18 cellular contexts compared by ENCODE assay signal in the genomic region with DNA sequence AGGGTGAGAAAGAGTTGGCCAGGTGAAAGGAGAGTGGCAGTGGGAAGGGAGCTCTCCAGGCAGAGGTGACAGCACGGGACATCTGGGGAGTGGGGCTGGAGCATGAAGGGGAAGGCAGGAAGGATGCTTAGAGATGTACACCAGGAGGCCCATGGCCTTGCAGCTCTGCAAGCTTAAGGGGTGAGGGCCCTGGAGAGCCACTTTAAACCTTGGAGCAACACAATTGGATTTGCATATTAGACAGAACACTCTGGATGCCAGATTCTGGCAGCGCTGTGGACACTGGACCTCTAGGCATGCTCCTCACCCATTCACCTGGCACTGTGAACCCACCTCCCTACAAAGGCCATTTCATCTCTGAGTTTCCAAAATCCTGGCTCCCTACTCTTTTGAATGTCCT. TPM values are rescaled to one million over a fixed set of nuclear protein-coding genes. Genes with fewer than 3 reads are reported as not detected.
A peak's percentile ranks its signal among the peaks of the same experiment; 100 is the strongest.
DNase-seq lines count a peak whose midpoint lies in the region; ATAC-seq lines count a peak whose summit lies in the region.
"Had no signal": no experiment of that assay in that cellular context is flagged by ENCODE, and none has a peak within 500 bp of the region (broad histone marks: within the 10 kb centered on the region; RNA-seq: fewer than 3 reads in every experiment).

No MANE protein-coding gene starts in this region.

- peaks cover 7% of the 10 kb centered on the region for H3K27me3 Mint-ChIP-seq in dendritic cell treated with granulocyte-macrophage colony-stimulating factor and Interleukin-4, amounts not matched to agents 40 ng/mL and 50 ng/mL, for 4 days
- no peaks in the 10 kb centered on the region for H3K27me3 Mint-ChIP-seq in naive B cell

- H3K36me3 Mint-ChIP-seq in dendritic cell treated with granulocyte-macrophage colony-stimulating factor and Interleukin-4, amounts not matched to agents 40 ng/mL and 50 ng/mL, for 4 days (ENCODE audit: low read depth): peaks cover 15% of the 10 kb centered on the region
- H3K36me3 Mint-ChIP-seq in naive B cell: peaks cover 0 to 15% of the 10 kb centered on the region in 2 donors
- H3K36me3 Mint-ChIP-seq: CD14-positive monocyte had no signal

- H3K4me1 Mint-ChIP-seq in dendritic cell treated with granulocyte-macrophage colony-stimulating factor and Interleukin-4, amounts not matched to agents 40 ng/mL and 50 ng/mL, for 4 days (ENCODE audit: low read depth): peaks cover 81% of the 10 kb centered on the region
- peaks cover 49 to 58% (median 55%) of the 10 kb centered on the region in 3 donors for H3K4me1 Mint-ChIP-seq in naive B cell

- no peak overlapping the region for H3K27ac ChIP-seq in caudate nucleus (ENCODE audit: low read depth, low read length)
- H3K27ac ChIP-seq: 22Rv1, A549, BLaER1 had no signal

- intact Hi-C loops in dendritic cell treated with granulocyte-macrophage colony-stimulating factor and Interleukin-4, amounts not matched to agents 40 ng/mL and 50 ng/mL, for 4 days (cut with micrococcal nuclease): loop anchor here (10.0 kb wide), 1 partner anchor 90 kb away; a partner anchor contains a TSS

- H3K27ac Mint-ChIP-seq in dendritic cell treated with granulocyte-macrophage colony-stimulating factor and Interleukin-4, amounts not matched to agents 40 ng/mL and 50 ng/mL, for 4 days: peak overlapping the region; percentile 30
- H3K27ac Mint-ChIP-seq in naive B cell: peak overlapping the region in 3 of 6 donors; percentile 52 to 60 (median 55)
- H3K27ac Mint-ChIP-seq: CD14-positive monocyte; CD4-positive, alpha-beta memory T cell; GM23338 had no signal

- DNase-seq in NCI-H526 treated with DMSO at 0.1 percent for 48 hours (lab: John Stamatoyannopoulos, UW): peak; percentile 11
- no peak for DNase-seq in NCI-H526 (lab: John Stamatoyannopoulos, UW)
- no peak for DNase-seq in naive B cell
- DNase-seq in SHP77 treated with DMSO at 0.1 percent for 48 hours (lab: John Stamatoyannopoulos, UW): no peak
- DNase-seq in caudate nucleus (lab: John Stamatoyannopoulos, UW): no peak
- DNase-seq: AML-193; CD4-positive, alpha-beta memory T cell; DMS153; DMS79; GDM1; HCEC 1CT had no signal

- no peak for ATAC-seq in naive B cell (ENCODE audit: low read depth in 2 of 2)
- no peak for ATAC-seq in GM19397 (IDR thresholded peaks at IDR 0.05; ENCODE audit: unreplicated experiment)
- ATAC-seq: A549, GM23338 had no signal

- H3K4me3 Mint-ChIP-seq in dendritic cell treated with granulocyte-macrophage colony-stimulating factor and Interleukin-4, amounts not matched to agents 40 ng/mL and 50 ng/mL, for 4 days: no peak overlapping the region
- peak overlapping the region in 5 of 8 donors; percentile 4 to 72 (median 58) for H3K4me3 Mint-ChIP-seq in naive B cell
- H3K4me3 Mint-ChIP-seq: GM23338 had no signal

- no peaks in the 10 kb centered on the region for H3K9me3 Mint-ChIP-seq in dendritic cell treated with granulocyte-macrophage colony-stimulating factor and Interleukin-4, amounts not matched to agents 40 ng/mL and 50 ng/mL, for 4 days
- H3K9me3 Mint-ChIP-seq in naive B cell: no peaks in the 10 kb centered on the region
- H3K9me3 Mint-ChIP-seq: GM23338 had no signal

RNA-seq across cellular contexts. Expression of a gene that starts 3.7 kb away (rescaled TPM):
- polyA plus RNA-seq in naive B cell (ENCODE audit: low read depth in 6 of 6): 100 to 1,000 TPM; 273 to 368 (median 312) TPM

RNA-seq across cellular contexts. Expression of a gene that starts 24.7 kb away (rescaled TPM):
- 10 to 100 TPM; 13.8 to 39.3 (median 27.3) TPM for polyA plus RNA-seq in naive B cell (ENCODE audit: low read depth in 6 of 6)
